In the genomic region with DNA sequence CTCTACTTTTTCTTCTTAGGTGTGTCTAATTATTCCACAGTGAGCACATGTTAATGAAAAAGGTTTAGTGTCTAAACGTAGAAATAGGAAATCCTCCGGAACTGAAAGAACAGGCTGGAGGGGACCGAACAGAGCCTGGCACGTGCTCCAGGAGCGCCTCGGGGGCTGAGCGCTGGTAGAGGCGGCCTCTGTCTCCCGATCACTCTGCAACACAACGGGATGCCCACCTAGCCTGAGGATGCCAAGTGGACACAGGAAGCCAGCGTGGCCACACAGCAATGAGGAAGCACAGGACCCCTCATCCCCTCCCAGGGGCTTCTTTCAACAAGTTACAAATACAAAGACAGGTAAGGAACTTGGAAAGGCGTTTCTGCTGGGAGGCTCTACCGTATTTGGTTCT, we compare ENCODE assay signal across 26 cellular contexts. TPM values are rescaled to one million over a fixed set of nuclear protein-coding genes. Genes with fewer than 3 reads are reported as not detected.
DNase-seq lines count a peak whose midpoint lies in the region; ATAC-seq, FAIRE-seq and TF ChIP-seq lines count a peak whose summit lies in the region.
"Had no signal": no experiment of that assay in that cellular context is flagged by ENCODE, and none has a peak within 500 bp of the region (broad histone marks: within the 10 kb centered on the region; RNA-seq: fewer than 3 reads in every experiment).

No MANE protein-coding gene starts in this region.

- POLR2A ChIA-PET in CD4-positive, alpha-beta memory T cell (lab: Charles Lee; ENCODE audit: partially characterized antibody) = interaction anchor here (1.4 to 12.4 kb wide), 10 partner anchors 12 to 355 kb away, joined by 3 to 375 read pairs (median 18); a partner anchor contains a TSS
- POLR2A ChIA-PET in K562 (lab: Yijun Ruan, JAX) = interaction anchor here (0.6 to 2.2 kb wide), 10 partner anchors 12 to 354 kb away, joined by 3 to 25 read pairs (median 6); a partner anchor contains a TSS

- in situ Hi-C loops in K562 (cut with MboI) = no loop called here
- in situ Hi-C loops in G401 (cut with HindIII; ENCODE audit: low sequenced_read_pairs) = no loop called here

- H3K9ac ChIP-seq in BLaER1 (peak overlapping the region; percentile 82; the same call in 1 of the 2 replicates), K562 (ENCODE audit: insufficient read depth in 1 of 2, low read depth in 2 of 2, low read length in 2 of 2) (peak overlapping the region in 1 of 2 experiments; percentile 73; a peak in 1 of 4 replicates)

- no peak for DNase-seq in CD4-positive, alpha-beta memory T cell
- DNase-seq in K562 (ENCODE audit: extremely low read depth in 1 of 4, low spot score in 3 of 4) = no peak
- no peak for DNase-seq in G401 (ENCODE audit: low spot score)
- no peak for DNase-seq in H7
- DNase-seq: activated CD4-positive, CD25-positive, alpha-beta regulatory T cell; activated CD8-positive, alpha-beta memory T cell treated with anti-CD3 and anti-CD28 coated beads, Interleukin-2, amount 10 ng/mL, durations not matched to agents 7 days and 5 days; activated gamma-delta T cell treated with Interleukin-2 at 50 U/mL for 16 hours; brain microvascular endothelial cell; DND-41; foreskin fibroblast; hypothalamus; kidney glomerular epithelial cell; NCI-H187 treated with DMSO at 0.1 percent for 48 hours; retina; stimulated activated CD4-positive, alpha-beta T cell treated with anti-CD3 and anti-CD28 coated beads, Interleukin-15, amount 100 ng/mL, for 24 hours; stimulated activated naive CD4-positive, alpha-beta T cell treated with Interleukin-2 at 50 U/mL for 16 hours; T-helper 1 cell had no signal

- no peaks in the 10 kb centered on the region for H3K9me1 ChIP-seq in K562 (ENCODE audit: control insufficient read depth, insufficient read depth, low read length)

- H2AFZ ChIP-seq in K562 (ENCODE audit: low read depth, low read length) = peak overlapping the region; percentile 86

- no peaks in the 10 kb centered on the region for H3K79me2 ChIP-seq in K562 (ENCODE audit: control insufficient read depth, insufficient read depth, low read length)

- TF ChIP-seq RAD21 in K562 (CRISPR knock-in tag; conservative IDR thresholded peaks at IDR 0.05 in 1 of 2, IDR thresholded peaks at IDR 0.05 in 1 of 2) = no peak

- peaks cover 4 to 13% of the 10 kb centered on the region in 2 donors for H3K27me3 Mint-ChIP-seq in CD4-positive, alpha-beta memory T cell

- H3K4me1 ChIP-seq in BLaER1 (peaks cover 41% of the 10 kb centered on the region), K562 (replicated peaks in 1 of 2; ENCODE audit: control insufficient read depth in 2 of 2, insufficient read depth in 2 of 2, low read length in 2 of 2) (peaks cover 15 to 48% of the 10 kb centered on the region in 2 experiments)
- peaks cover 14% of the 10 kb centered on the region for H3K4me1 ChIP-seq in CD4-positive, alpha-beta memory T cell (ENCODE audit: insufficient read depth, low read length)

- no peaks in the 10 kb centered on the region for H3K36me3 ChIP-seq in BLaER1
- H3K36me3 ChIP-seq in CD4-positive, alpha-beta memory T cell (ENCODE audit: insufficient read depth, low read length) = no peaks in the 10 kb centered on the region
- no peaks in the 10 kb centered on the region for H3K36me3 ChIP-seq in K562 (ENCODE audit: control insufficient read depth, insufficient read depth, low read length)
- no peaks in the 10 kb centered on the region for H3K36me3 ChIP-seq in H7 (replicated peaks; ENCODE audit: control insufficient read depth, insufficient read depth, low read length)
- H3K36me3 ChIP-seq: brain microvascular endothelial cell, neutrophil had no signal

- peaks cover 16 to 74% (median 39%) of the 10 kb centered on the region in 4 donors for H3K4me1 Mint-ChIP-seq in CD4-positive, alpha-beta memory T cell

- H3K4me3 ChIP-seq in BLaER1 (no peak overlapping the region), K562 (no peak overlapping the region), H7 (ENCODE audit: insufficient read depth, low read depth, low read length) (no peak overlapping the region)
- no peak overlapping the region for H3K4me3 ChIP-seq in CD4-positive, alpha-beta memory T cell (ENCODE audit: low read length in 2 of 2)

- peak overlapping the region in 7 of 8 donors; percentile 38 to 65 (median 45) for H3K4me3 Mint-ChIP-seq in CD4-positive, alpha-beta memory T cell

- H3K27ac Mint-ChIP-seq in CD4-positive, alpha-beta memory T cell = peak overlapping the region in 4 of 7 donors; percentile 47 to 100 (median 52)

- TF ChIP-seq CTCF in K562 (IDR thresholded peaks at IDR 0.05 in 2 of 3, conservative IDR thresholded peaks at IDR 0.05 in 1 of 3; ENCODE audit: insufficient read depth in 2 of 3, low read depth in 1 of 3, low read length in 3 of 3) = no peak

- BruUV-seq in K562 (replicated peaks; lab: Mats Ljungman, UMichigan) = no TSS peak

- peaks cover 0 to 35% (median 7%) of the 10 kb centered on the region in 8 donors for H3K9me3 Mint-ChIP-seq in CD4-positive, alpha-beta memory T cell
- H3K9me3 Mint-ChIP-seq: dendritic cell treated with granulocyte-macrophage colony-stimulating factor and Interleukin-4, amounts not matched to agents 40 ng/mL and 50 ng/mL, for 4 days; type B pancreatic cell had no signal

- WGBS in K562 (ENCODE audit: insufficient coverage, low coverage, missing lambda C conversion rate) = 94% methylated on average over 13 of the region's 13 CpGs

- peak overlapping the region; percentile 85 for H3K27ac ChIP-seq in BLaER1
- H3K27ac ChIP-seq in CD4-positive, alpha-beta memory T cell (ENCODE audit: low read depth, low read length) = no peak overlapping the region
- peak overlapping the region; percentile 85; the same call in 1 of the 3 replicates for H3K27ac ChIP-seq in K562 (ENCODE audit: extremely low read depth, low read depth, low read length)
- H3K27ac ChIP-seq: brain microvascular endothelial cell, neutrophil had no signal

- CTCF ChIA-PET in CD4-positive, alpha-beta memory T cell (lab: Charles Lee; ENCODE audit: partially characterized antibody) = interaction anchor here (0.8 to 2.8 kb wide), 10 partner anchors 12 to 401 kb away, joined by 3 to 27 read pairs (median 5); a partner anchor contains a TSS
- CTCF ChIA-PET in K562 (lab: Yijun Ruan, JAX; ENCODE audit: low intra/inter-chr PET ratio) = no interaction called here

- H4K20me1 ChIP-seq in BLaER1 (no peaks in the 10 kb centered on the region), K562 (replicated peaks; ENCODE audit: control insufficient read depth, insufficient read depth, low read length) (0 out of 2 replicates have a peak, but pooled peaks cover 3% of the 10 kb centered on the region)

- H3K27me3 ChIP-seq in BLaER1 = no peaks in the 10 kb centered on the region
- H3K27me3 ChIP-seq in CD4-positive, alpha-beta memory T cell (ENCODE audit: insufficient read depth, low read length) = no peaks in the 10 kb centered on the region
- H3K27me3 ChIP-seq in K562 (ENCODE audit: control insufficient read depth in 2 of 2, insufficient read depth in 2 of 2, low read length in 2 of 2) = no peaks in the 10 kb centered on the region
- peaks cover 17% of the 10 kb centered on the region for H3K27me3 ChIP-seq in H7 (ENCODE audit: control insufficient read depth, insufficient read depth, low read length)
- H3K27me3 ChIP-seq: brain microvascular endothelial cell had no signal

- TF ChIP-seq EP300 in K562 (IDR thresholded peaks at IDR 0.05; ENCODE audit: low read length) = no peak

- intact Hi-C loops in CD4-positive, alpha-beta memory T cell (cut with micrococcal nuclease) = loop anchor here (10.0 kb wide), 1 partner anchor 381 kb away; a partner anchor contains a TSS
- intact Hi-C loops in K562 (cut with micrococcal nuclease) = loop anchor here (2.0 to 5.0 kb wide), 2 partner anchors 27 to 77 kb away; a partner anchor contains a TSS

- H3K36me3 Mint-ChIP-seq in CD4-positive, alpha-beta memory T cell = peaks cover 0 to 28% of the 10 kb centered on the region in 2 donors

- no peak for TF ChIP-seq POLR2A in K562 (conservative IDR thresholded peaks at IDR 0.05)

- H3K9me3 ChIP-seq in BLaER1 (no peaks in the 10 kb centered on the region), K562 (replicated peaks; ENCODE audit: control insufficient read depth, insufficient read depth, low read depth, low read length) (no peaks in the 10 kb centered on the region)
- H3K9me3 ChIP-seq in CD4-positive, alpha-beta memory T cell (ENCODE audit: control insufficient read depth in 1 of 2, low read length in 2 of 2) = no peaks in the 10 kb centered on the region
- H3K9me3 ChIP-seq: neutrophil had no signal

- H3K4me2 ChIP-seq in BLaER1 (peak overlapping the region; percentile 73), K562 (ENCODE audit: insufficient read depth, low read length) (no peak overlapping the region)

- ATAC-seq in K562 = no peak
- no peak for ATAC-seq in activated CD4-positive, CD25-positive, alpha-beta regulatory T cell treated with anti-CD3 and anti-CD28 coated beads, Interleukin-2, amount 50 U/mL, for 24 hours
- ATAC-seq: activated CD8-positive, alpha-beta memory T cell treated with anti-CD3 and anti-CD28 coated beads, Interleukin-2, amount 10 ng/mL, durations not matched to agents 7 days and 5 days had no signal

- no peak for FAIRE-seq in K562 (lab: Jason Lieb, UNC)

RNA-seq across cellular contexts. Expression of a gene that starts 19.4 kb away (rescaled TPM):
- total RNA-seq in CD4-positive, alpha-beta memory T cell = 1 to 10 TPM; 3.3 to 4.2 TPM
- under 1 TPM; 0.63 to 0.69 TPM for polyA plus RNA-seq in CD4-positive, alpha-beta memory T cell
- 5.4 and 8.3 TPM in 2 replicates for total RNA-seq in K562 (2011; cell fraction: chromatin; rRNA removed; ENCODE audit: low replicate concordance)
- 6.2 and 7.5 TPM in 2 replicates for total RNA-seq in K562 (2011; cell fraction: nucleolus; rRNA removed)
- 7.2 and 7.9 TPM in 2 replicates for total RNA-seq in K562 (2011; cell fraction: nucleoplasm; rRNA removed)
- total RNA-seq in K562 (2014; rRNA removed) = 12.9 and 13.8 TPM in 2 replicates
- total RNA-seq in K562 (2014; rRNA removed; fragmentation: Illumina TruSeq; extraction: Trizol) = 8.4 and 11.7 TPM in 2 replicates
- total RNA-seq in K562 (2015; rRNA removed; fragmentation: Illumina TruSeq; extraction: Trizol) = 8.9 and 9.0 TPM in 2 replicates
- 10.3 and 12.4 TPM in 2 replicates for total RNA-seq in K562 (2021)
- polyA plus RNA-seq in K562 (2011; rRNA removed) = 7.1 and 12.6 TPM in 2 replicates
- polyA plus RNA-seq in K562 (2011; cell fraction: cytosol; rRNA removed) = 4.5 and 12.8 TPM in 2 replicates
- 8.4 and 8.9 TPM in 2 replicates for polyA plus RNA-seq in K562 (2011; cell fraction: nucleus; rRNA removed)
- polyA plus RNA-seq in K562 (2012) = 6.9 and 17.6 TPM in 2 replicates
- polyA plus RNA-seq in K562 (2014; fragmentation: Illumina TruSeq; extraction: Trizol) = 5.4 and 7.7 TPM in 2 replicates
- polyA plus RNA-seq in K562 (2014; fragmentation: Nextera tagmentation; extraction: Ambion mirVana) = 1 to 10 TPM; 2.6 to 3.2 TPM
- polyA plus RNA-seq in K562 (2014; rRNA removed) = 12.4 and 14.9 TPM in 2 replicates
- 3.3 and 4.2 TPM in 2 replicates for polyA minus RNA-seq in K562 (2011; rRNA and poly(A)+ RNA removed)
- polyA minus RNA-seq in K562 (2011; cell fraction: cytosol; rRNA and poly(A)+ RNA removed) = 3.4 and 4.1 TPM in 2 replicates
- polyA minus RNA-seq in K562 (2011; cell fraction: nucleus; rRNA and poly(A)+ RNA removed) = 2.6 and 3.3 TPM in 2 replicates
- total RNA-seq in G401 (2014; rRNA removed; shearing (Covaris generic)) = 3.9 and 5.1 TPM in 2 replicates
- total RNA-seq in H7 (2014; rRNA removed; shearing (Covaris generic)) = 0.07 and 0.92 TPM in 2 replicates

RNA-seq across cellular contexts. Expression of a gene that starts 37.5 kb away (rescaled TPM):
- 10 to 100 TPM; 39.9 to 40.7 TPM for total RNA-seq in CD4-positive, alpha-beta memory T cell
- 1 to 10 TPM; 1.7 to 2.0 TPM for polyA plus RNA-seq in CD4-positive, alpha-beta memory T cell
- total RNA-seq in K562 (2011; cell fraction: chromatin; rRNA removed; ENCODE audit: low replicate concordance) = 93.5 and 120 TPM in 2 replicates
- total RNA-seq in K562 (2011; cell fraction: nucleolus; rRNA removed) = 59.6 and 64.0 TPM in 2 replicates
- 84.3 and 102 TPM in 2 replicates for total RNA-seq in K562 (2011; cell fraction: nucleoplasm; rRNA removed)
- total RNA-seq in K562 (2014; rRNA removed) = 29.5 and 31.6 TPM in 2 replicates
- 11.4 and 14.2 TPM in 2 replicates for total RNA-seq in K562 (2014; rRNA removed; fragmentation: Illumina TruSeq; extraction: Trizol)
- total RNA-seq in K562 (2015; rRNA removed; fragmentation: Illumina TruSeq; extraction: Trizol) = 21.7 and 25.6 TPM in 2 replicates
- total RNA-seq in K562 (2021) = 37.7 and 47.6 TPM in 2 replicates
- 15.6 and 19.3 TPM in 2 replicates for polyA plus RNA-seq in K562 (2011; rRNA removed)
- polyA plus RNA-seq in K562 (2011; cell fraction: cytosol; rRNA removed) = 15.7 and 25.0 TPM in 2 replicates
- 121 and 125 TPM in 2 replicates for polyA plus RNA-seq in K562 (2011; cell fraction: nucleus; rRNA removed)
- 32.5 and 45.1 TPM in 2 replicates for polyA plus RNA-seq in K562 (2012)
- polyA plus RNA-seq in K562 (2014; fragmentation: Illumina TruSeq; extraction: Trizol) = 20.9 and 29.8 TPM in 2 replicates
- polyA plus RNA-seq in K562 (2014; fragmentation: Nextera tagmentation; extraction: Ambion mirVana) = 1 to 10 TPM; 1.8 to 2.1 TPM
- 34.8 and 39.3 TPM in 2 replicates for polyA plus RNA-seq in K562 (2014; rRNA removed)
- 14.0 and 16.6 TPM in 2 replicates for polyA minus RNA-seq in K562 (2011; rRNA and poly(A)+ RNA removed)
- polyA minus RNA-seq in K562 (2011; cell fraction: cytosol; rRNA and poly(A)+ RNA removed) = 7.3 and 9.5 TPM in 2 replicates
- polyA minus RNA-seq in K562 (2011; cell fraction: nucleus; rRNA and poly(A)+ RNA removed) = 19.9 and 22.7 TPM in 2 replicates
- 23.0 and 27.3 TPM in 2 replicates for total RNA-seq in G401 (2014; rRNA removed; shearing (Covaris generic))
- 13.6 and 19.8 TPM in 2 replicates for total RNA-seq in H7 (2014; rRNA removed; shearing (Covaris generic))

RNA-seq across cellular contexts. Expression of a gene that starts 38.2 kb away (rescaled TPM):
- total RNA-seq in CD4-positive, alpha-beta memory T cell = not detected
- not detected for polyA plus RNA-seq in CD4-positive, alpha-beta memory T cell
- total RNA-seq in K562 (2011; cell fraction: chromatin; rRNA removed; ENCODE audit: low replicate concordance) = not detected in 2 replicates
- not detected in 2 replicates for total RNA-seq in K562 (2011; cell fraction: nucleolus; rRNA removed)
- not detected in 2 replicates for total RNA-seq in K562 (2011; cell fraction: nucleoplasm; rRNA removed)
- total RNA-seq in K562 (2014; rRNA removed) = not detected in 2 replicates
- total RNA-seq in K562 (2014; rRNA removed; fragmentation: Illumina TruSeq; extraction: Trizol) = not detected in 2 replicates
- not detected in 2 replicates for total RNA-seq in K562 (2015; rRNA removed; fragmentation: Illumina TruSeq; extraction: Trizol)
- not detected in 2 replicates for total RNA-seq in K562 (2021)
- not detected in 2 replicates for polyA plus RNA-seq in K562 (2011; rRNA removed)
- polyA plus RNA-seq in K562 (2011; cell fraction: cytosol; rRNA removed) = not detected in 2 replicates
- not detected in 2 replicates for polyA plus RNA-seq in K562 (2011; cell fraction: nucleus; rRNA removed)
- polyA plus RNA-seq in K562 (2012) = not detected in 2 replicates
- polyA plus RNA-seq in K562 (2014; fragmentation: Illumina TruSeq; extraction: Trizol) = not detected in 2 replicates
- under 1 TPM in 1 of 2 experiments, not detected in 1; 0.01 TPM for polyA plus RNA-seq in K562 (2014; fragmentation: Nextera tagmentation; extraction: Ambion mirVana)
- not detected in 2 replicates for polyA plus RNA-seq in K562 (2014; rRNA removed)
- not detected in 2 replicates for polyA minus RNA-seq in K562 (2011; rRNA and poly(A)+ RNA removed)
- not detected in 2 replicates for polyA minus RNA-seq in K562 (2011; cell fraction: cytosol; rRNA and poly(A)+ RNA removed)
- polyA minus RNA-seq in K562 (2011; cell fraction: nucleus; rRNA and poly(A)+ RNA removed) = not detected in 2 replicates
- not detected in 2 replicates for total RNA-seq in G401 (2014; rRNA removed; shearing (Covaris generic))
- total RNA-seq in H7 (2014; rRNA removed; shearing (Covaris generic)) = not detected in 2 replicates
- total RNA-seq: activated CD8-positive, alpha-beta memory T cell treated with anti-CD3 and anti-CD28 coated beads, Interleukin-2, amount 10 ng/mL, durations not matched to agents 7 days and 5 days; H4; mesenteric fat pad; NCI-H460 had no signal
- polyA plus RNA-seq: BJ had no signal

RNA-seq across cellular contexts. Expression of a gene that starts 54.6 kb away (rescaled TPM):
- not detected for total RNA-seq in CD4-positive, alpha-beta memory T cell
- not detected for polyA plus RNA-seq in CD4-positive, alpha-beta memory T cell
- total RNA-seq in K562 (2011; cell fraction: chromatin; rRNA removed; ENCODE audit: low replicate concordance) = not detected in 2 replicates
- not detected in 2 replicates for total RNA-seq in K562 (2011; cell fraction: nucleolus; rRNA removed)
- not detected in 2 replicates for total RNA-seq in K562 (2011; cell fraction: nucleoplasm; rRNA removed)
- 0.08 TPM in 1 of 2 replicates, not detected in the other for total RNA-seq in K562 (2014; rRNA removed)
- 0.04 TPM in 1 of 2 replicates, not detected in the other for total RNA-seq in K562 (2014; rRNA removed; fragmentation: Illumina TruSeq; extraction: Trizol)
- not detected in 2 replicates for total RNA-seq in K562 (2015; rRNA removed; fragmentation: Illumina TruSeq; extraction: Trizol)
- 0.07 TPM in 1 of 2 replicates, not detected in the other for total RNA-seq in K562 (2021)
- polyA plus RNA-seq in K562 (2011; rRNA removed) = 0.05 and 0.15 TPM in 2 replicates
- polyA plus RNA-seq in K562 (2011; cell fraction: cytosol; rRNA removed) = 0.03 TPM in 2 replicates
- not detected in 2 replicates for polyA plus RNA-seq in K562 (2011; cell fraction: nucleus; rRNA removed)
- polyA plus RNA-seq in K562 (2012) = 0.06 and 0.08 TPM in 2 replicates
- 0.10 TPM in 1 of 2 replicates, not detected in the other for polyA plus RNA-seq in K562 (2014; fragmentation: Illumina TruSeq; extraction: Trizol)
- polyA plus RNA-seq in K562 (2014; fragmentation: Nextera tagmentation; extraction: Ambion mirVana) = under 1 TPM; 0.15 to 0.28 TPM
- polyA plus RNA-seq in K562 (2014; rRNA removed) = 0.07 TPM in 1 of 2 replicates, not detected in the other
- polyA minus RNA-seq in K562 (2011; rRNA and poly(A)+ RNA removed) = 0.12 TPM in 1 of 2 replicates, not detected in the other
- not detected in 2 replicates for polyA minus RNA-seq in K562 (2011; cell fraction: cytosol; rRNA and poly(A)+ RNA removed)
- polyA minus RNA-seq in K562 (2011; cell fraction: nucleus; rRNA and poly(A)+ RNA removed) = not detected in 2 replicates
- total RNA-seq in G401 (2014; rRNA removed; shearing (Covaris generic)) = not detected in 2 replicates
- total RNA-seq in H7 (2014; rRNA removed; shearing (Covaris generic)) = not detected in 2 replicates
- total RNA-seq: activated CD8-positive, alpha-beta memory T cell treated with anti-CD3 and anti-CD28 coated beads, Interleukin-2, amount 10 ng/mL, durations not matched to agents 7 days and 5 days; H4; mesenteric fat pad; NCI-H460 had no signal
- polyA plus RNA-seq: BJ had no signal

RNA-seq across cellular contexts. Expression of a gene that starts 58.1 kb away (rescaled TPM):
- total RNA-seq in CD4-positive, alpha-beta memory T cell = 1,000 to 10,000 TPM; 1,956 to 2,001 TPM
- polyA plus RNA-seq in CD4-positive, alpha-beta memory T cell = 1,000 to 10,000 TPM; 2,065 to 2,145 TPM
- total RNA-seq in K562 (2011; cell fraction: chromatin; rRNA removed; ENCODE audit: low replicate concordance) = 854 and 1,455 TPM in 2 replicates
- 1,835 and 1,893 TPM in 2 replicates for total RNA-seq in K562 (2011; cell fraction: nucleolus; rRNA removed)
- 1,718 and 2,743 TPM in 2 replicates for total RNA-seq in K562 (2011; cell fraction: nucleoplasm; rRNA removed)
- total RNA-seq in K562 (2014; rRNA removed) (4,051 and 4,420 TPM in 2 replicates), K562 (2014; rRNA removed; fragmentation: Illumina TruSeq; extraction: Trizol) (2,268 and 2,618 TPM in 2 replicates), K562 (2015; rRNA removed; fragmentation: Illumina TruSeq; extraction: Trizol) (3,776 and 3,843 TPM in 2 replicates), K562 (2021) (2,303 and 2,318 TPM in 2 replicates)
- polyA plus RNA-seq in K562 (2011; rRNA removed) (3,764 and 5,908 TPM in 2 replicates), K562 (2014; fragmentation: Illumina TruSeq; extraction: Trizol) (3,833 and 4,270 TPM in 2 replicates), K562 (2014; fragmentation: Nextera tagmentation; extraction: Ambion mirVana) (1,000 to 10,000 TPM; 3,894 to 5,311 TPM), K562 (2014; rRNA removed) (3,427 and 3,846 TPM in 2 replicates)
- 7,594 and 7,810 TPM in 2 replicates for polyA plus RNA-seq in K562 (2011; cell fraction: cytosol; rRNA removed)
- polyA plus RNA-seq in K562 (2011; cell fraction: nucleus; rRNA removed) = 2,830 and 3,465 TPM in 2 replicates
- 3,329 and 5,405 TPM in 2 replicates for polyA plus RNA-seq in K562 (2012)
- 4,917 and 6,085 TPM in 2 replicates for polyA minus RNA-seq in K562 (2011; rRNA and poly(A)+ RNA removed)
- 3,397 and 3,535 TPM in 2 replicates for polyA minus RNA-seq in K562 (2011; cell fraction: cytosol; rRNA and poly(A)+ RNA removed)
- 973 and 1,854 TPM in 2 replicates for polyA minus RNA-seq in K562 (2011; cell fraction: nucleus; rRNA and poly(A)+ RNA removed)
- total RNA-seq in G401 (2014; rRNA removed; shearing (Covaris generic)) = 4,601 and 5,352 TPM in 2 replicates
- total RNA-seq in H7 (2014; rRNA removed; shearing (Covaris generic)) = 5,491 and 6,126 TPM in 2 replicates
